In the genomic region with DNA sequence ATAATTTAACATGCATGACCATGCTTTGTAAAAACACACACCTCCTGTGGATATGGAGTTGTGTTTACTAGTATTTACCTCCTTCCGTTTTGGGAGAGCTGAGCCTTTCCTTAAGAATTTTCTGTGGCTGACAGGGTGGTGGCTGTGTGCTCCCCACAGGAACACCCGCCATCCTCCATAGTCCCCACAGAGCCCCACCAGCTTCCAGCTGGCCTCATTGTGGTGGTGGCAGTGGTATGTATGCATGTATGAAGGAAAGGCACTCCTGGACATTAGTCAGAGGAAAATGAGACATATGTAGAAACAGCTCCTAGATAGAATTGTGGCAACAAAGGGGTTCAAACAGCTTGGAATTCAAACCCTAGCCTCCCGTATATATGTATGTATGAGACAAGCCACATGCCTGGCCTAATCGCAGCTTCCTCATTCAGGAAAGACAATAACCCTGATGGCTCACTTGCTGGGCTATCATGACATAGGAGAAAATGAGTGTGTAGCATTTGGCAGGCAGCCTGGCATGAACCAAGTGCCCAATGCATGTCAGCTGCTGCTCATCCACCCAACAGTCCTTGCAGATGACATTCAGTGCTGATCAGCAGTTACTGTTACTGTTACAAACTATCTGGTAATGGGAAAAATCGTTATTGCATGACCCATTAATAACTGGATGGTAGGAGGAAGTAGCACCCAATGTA, we compare ENCODE assay signal across 21 cellular contexts.
DNase-seq lines count a peak whose midpoint lies in the region; ATAC-seq and TF ChIP-seq lines count a peak whose summit lies in the region.
"Had no signal": no experiment of that assay in that cellular context is flagged by ENCODE, and none has a peak within 500 bp of the region (broad histone marks: within the 10 kb centered on the region; RNA-seq: fewer than 3 reads in every experiment).

No MANE protein-coding gene starts in this region.

- H3K27me3 Mint-ChIP-seq in type B pancreatic cell (no peaks in the 10 kb centered on the region), T-helper 17 cell (peaks cover 40% of the 10 kb centered on the region)
- H3K27me3 Mint-ChIP-seq: stimulated activated naive CD8-positive, alpha-beta T cell treated with anti-CD3 and anti-CD28 coated beads, Interleukin-15, amount 100 ng/mL, for 72 hours had no signal

- H3K4me3 ChIP-seq in BLaER1 (no peak overlapping the region), HEK293 (ENCODE audit: low read depth, low read length) (no peak overlapping the region), SJSA1 (no peak overlapping the region), fibroblast of the aortic adventitia (ENCODE audit: low read depth, low read length) (no peak overlapping the region)
- H3K4me3 ChIP-seq: gastrocnemius medialis, left ventricle myocardium inferior, SK-N-MC had no signal

- no peak overlapping the region for H3K4me3 Mint-ChIP-seq in type B pancreatic cell
- no peak overlapping the region for H3K4me3 Mint-ChIP-seq in T-helper 17 cell
- H3K4me3 Mint-ChIP-seq: stimulated activated naive CD8-positive, alpha-beta T cell treated with anti-CD3 and anti-CD28 coated beads, Interleukin-15, amount 100 ng/mL, for 72 hours had no signal

- no peaks in the 10 kb centered on the region for H3K4me1 Mint-ChIP-seq in type B pancreatic cell (ENCODE audit: unreplicated experiment)
- H3K4me1 Mint-ChIP-seq in T-helper 17 cell, result no peaks in the 10 kb centered on the region

- H3K27ac Mint-ChIP-seq in type B pancreatic cell, result no peak overlapping the region
- H3K27ac Mint-ChIP-seq in T-helper 17 cell, result no peak overlapping the region
- H3K27ac Mint-ChIP-seq: stimulated activated naive CD8-positive, alpha-beta T cell treated with anti-CD3 and anti-CD28 coated beads, Interleukin-15, amount 100 ng/mL, for 72 hours had no signal

- H3K4me1 ChIP-seq in BLaER1 (peaks cover 9% of the 10 kb centered on the region), HEK293 (ENCODE audit: control insufficient read depth, insufficient read depth, low read length) (peaks cover 3% of the 10 kb centered on the region; the same call in 1 of the 2 replicates), SJSA1 (replicated peaks) (peaks cover 65% of the 10 kb centered on the region)

- H3K36me3 Mint-ChIP-seq in type B pancreatic cell (no peaks in the 10 kb centered on the region), T-helper 17 cell (ENCODE audit: low read depth) (no peaks in the 10 kb centered on the region)

- no peaks in the 10 kb centered on the region for H3K27me3 ChIP-seq in BLaER1
- H3K27me3 ChIP-seq in SJSA1 (replicated peaks), result no peaks in the 10 kb centered on the region
- H3K27me3 ChIP-seq: gastrocnemius medialis had no signal

- no peak overlapping the region for H3K9ac ChIP-seq in BLaER1

- DNase-seq in SJSA1 (ENCODE audit: low read depth in 1 of 2, low spot score in 2 of 2) (peak; percentile 51 to 53), fibroblast of the aortic adventitia (ENCODE audit: low read depth) (peak; percentile 35), type B pancreatic cell (ENCODE audit: extremely low spot score, unreplicated experiment) (no peak), hippocampal formation (lab: John Stamatoyannopoulos, UW) (no peak), T-helper 17 cell (no peak), NCI-H82 (lab: John Stamatoyannopoulos, UW) (no peak)
- DNase-seq: activated CD4-positive, alpha-beta T cell treated with anti-CD3 and anti-CD28 coated beads for 48 hours; activated CD8-positive, alpha-beta memory T cell treated with anti-CD3 and anti-CD28 coated beads, Interleukin-2, amount 50 U/mL, for 4 hours; activated gamma-delta T cell treated with Interleukin-2 at 50 U/mL for 16 hours; gastrocnemius medialis; H7; Kasumi-1; left ventricle myocardium inferior; NCI-H187 treated with DMSO at 0.1 percent for 48 hours; NCI-H510A; nucleus accumbens; right cardiac atrium; stimulated activated naive CD8-positive, alpha-beta T cell treated with anti-CD3 and anti-CD28 coated beads, Interleukin-15, amount 100 ng/mL, for 72 hours had no signal

- H3K27ac ChIP-seq in BLaER1 (no peak overlapping the region), HEK293 (ENCODE audit: extremely low read depth, low read depth, low read length) (no peak overlapping the region), SJSA1 (peak overlapping the region; percentile 23)
- H3K27ac ChIP-seq: gastrocnemius medialis, left ventricle myocardium inferior, SK-N-MC had no signal

- H3K4me2 ChIP-seq in BLaER1, result peak overlapping the region; percentile 33

- no peaks in the 10 kb centered on the region for H3K9me3 Mint-ChIP-seq in type B pancreatic cell
- H3K9me3 Mint-ChIP-seq: stimulated activated naive CD8-positive, alpha-beta T cell treated with anti-CD3 and anti-CD28 coated beads, Interleukin-15, amount 100 ng/mL, for 72 hours had no signal

- H3K9me3 ChIP-seq in BLaER1 (peaks cover 21% of the 10 kb centered on the region; the same call in 1 of the 2 replicates), HEK293 (ENCODE audit: control insufficient read depth, insufficient read depth, low read depth, low read length) (no peaks in the 10 kb centered on the region), SJSA1 (replicated peaks) (no peaks in the 10 kb centered on the region), T-helper 17 cell (ENCODE audit: control insufficient read depth, low read length, poor library complexity, severe bottlenecking) (no peaks in the 10 kb centered on the region)
- H3K9me3 ChIP-seq: gastrocnemius medialis, left ventricle myocardium inferior had no signal

- POLR2A ChIA-PET in HEK293 (lab: Yijun Ruan, JAX), result no interaction called here

- no peaks in the 10 kb centered on the region for H4K20me1 ChIP-seq in BLaER1

- TF ChIP-seq CTCF in HEK293 (tag by site-specific recombination; IDR thresholded peaks at IDR 0.05) (no peak), fibroblast of the aortic adventitia (IDR thresholded peaks at IDR 0.05; ENCODE audit: insufficient read depth, low read length) (no peak), type B pancreatic cell (conservative IDR thresholded peaks at IDR 0.05) (no peak)

- H3K36me3 ChIP-seq in BLaER1 (no peaks in the 10 kb centered on the region), HEK293 (ENCODE audit: control insufficient read depth in 2 of 2, insufficient read depth in 1 of 2, low read length in 2 of 2) (no peaks in the 10 kb centered on the region), SJSA1 (no peaks in the 10 kb centered on the region)
- H3K36me3 ChIP-seq: gastrocnemius medialis, left ventricle myocardium inferior had no signal

- CTCF ChIA-PET in HEK293 (lab: Yijun Ruan, JAX), result interaction anchor here (0.6 kb wide), 1 partner anchor 500 kb away, joined by 3 read pairs; no protein-coding TSS in a partner anchor

- ATAC-seq in T-helper 17 cell, result no peak
- ATAC-seq: gastrocnemius medialis; right cardiac atrium; stimulated activated naive CD8-positive, alpha-beta T cell treated with anti-CD3 and anti-CD28 coated beads, Interleukin-15, amount 100 ng/mL, for 72 hours had no signal

TF ChIP-seq in HEK293, 187 proteins besides CTCF, POLR2A, EP300 and RAD21 (continues in another document):
- TF ChIP-seq, protein P1, sequence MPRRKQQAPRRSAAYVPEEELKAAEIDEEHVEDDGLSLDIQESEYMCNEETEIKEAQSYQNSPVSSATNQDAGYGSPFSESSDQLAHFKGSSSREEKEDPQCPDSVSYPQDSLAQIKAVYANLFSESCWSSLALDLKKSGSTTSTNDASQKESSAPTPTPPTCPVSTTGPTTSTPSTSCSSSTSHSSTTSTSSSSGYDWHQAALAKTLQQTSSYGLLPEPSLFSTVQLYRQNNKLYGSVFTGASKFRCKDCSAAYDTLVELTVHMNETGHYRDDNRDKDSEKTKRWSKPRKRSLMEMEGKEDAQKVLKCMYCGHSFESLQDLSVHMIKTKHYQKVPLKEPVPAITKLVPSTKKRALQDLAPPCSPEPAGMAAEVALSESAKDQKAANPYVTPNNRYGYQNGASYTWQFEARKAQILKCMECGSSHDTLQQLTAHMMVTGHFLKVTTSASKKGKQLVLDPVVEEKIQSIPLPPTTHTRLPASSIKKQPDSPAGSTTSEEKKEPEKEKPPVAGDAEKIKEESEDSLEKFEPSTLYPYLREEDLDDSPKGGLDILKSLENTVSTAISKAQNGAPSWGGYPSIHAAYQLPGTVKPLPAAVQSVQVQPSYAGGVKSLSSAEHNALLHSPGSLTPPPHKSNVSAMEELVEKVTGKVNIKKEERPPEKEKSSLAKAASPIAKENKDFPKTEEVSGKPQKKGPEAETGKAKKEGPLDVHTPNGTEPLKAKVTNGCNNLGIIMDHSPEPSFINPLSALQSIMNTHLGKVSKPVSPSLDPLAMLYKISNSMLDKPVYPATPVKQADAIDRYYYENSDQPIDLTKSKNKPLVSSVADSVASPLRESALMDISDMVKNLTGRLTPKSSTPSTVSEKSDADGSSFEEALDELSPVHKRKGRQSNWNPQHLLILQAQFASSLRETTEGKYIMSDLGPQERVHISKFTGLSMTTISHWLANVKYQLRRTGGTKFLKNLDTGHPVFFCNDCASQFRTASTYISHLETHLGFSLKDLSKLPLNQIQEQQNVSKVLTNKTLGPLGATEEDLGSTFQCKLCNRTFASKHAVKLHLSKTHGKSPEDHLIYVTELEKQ (tag by site-specific recombination; IDR thresholded peaks at IDR 0.05; ENCODE audit: borderline replicate concordance), result no peak
- TF ChIP-seq GFI1B (tag by site-specific recombination; IDR thresholded peaks at IDR 0.05) (no peak), PRDM10 (tag by site-specific recombination; IDR thresholded peaks at IDR 0.05) (peak; percentile 39; the same call in 1 of the 2 replicates)

Comparison
In these comparisons a context has a peak if more than half of its experiments do, and no peak if none do; other contexts are left out.
1. DNase-seq: peak in SJSA1 (2 of 2) and fibroblast of the aortic adventitia (single experiment); none in type B pancreatic cell (single experiment), hippocampal formation (0 of 2), T-helper 17 cell (0 of 3) and NCI-H82 (single experiment).